ENCODE assay signal across 1 cellular context in the genomic region with DNA sequence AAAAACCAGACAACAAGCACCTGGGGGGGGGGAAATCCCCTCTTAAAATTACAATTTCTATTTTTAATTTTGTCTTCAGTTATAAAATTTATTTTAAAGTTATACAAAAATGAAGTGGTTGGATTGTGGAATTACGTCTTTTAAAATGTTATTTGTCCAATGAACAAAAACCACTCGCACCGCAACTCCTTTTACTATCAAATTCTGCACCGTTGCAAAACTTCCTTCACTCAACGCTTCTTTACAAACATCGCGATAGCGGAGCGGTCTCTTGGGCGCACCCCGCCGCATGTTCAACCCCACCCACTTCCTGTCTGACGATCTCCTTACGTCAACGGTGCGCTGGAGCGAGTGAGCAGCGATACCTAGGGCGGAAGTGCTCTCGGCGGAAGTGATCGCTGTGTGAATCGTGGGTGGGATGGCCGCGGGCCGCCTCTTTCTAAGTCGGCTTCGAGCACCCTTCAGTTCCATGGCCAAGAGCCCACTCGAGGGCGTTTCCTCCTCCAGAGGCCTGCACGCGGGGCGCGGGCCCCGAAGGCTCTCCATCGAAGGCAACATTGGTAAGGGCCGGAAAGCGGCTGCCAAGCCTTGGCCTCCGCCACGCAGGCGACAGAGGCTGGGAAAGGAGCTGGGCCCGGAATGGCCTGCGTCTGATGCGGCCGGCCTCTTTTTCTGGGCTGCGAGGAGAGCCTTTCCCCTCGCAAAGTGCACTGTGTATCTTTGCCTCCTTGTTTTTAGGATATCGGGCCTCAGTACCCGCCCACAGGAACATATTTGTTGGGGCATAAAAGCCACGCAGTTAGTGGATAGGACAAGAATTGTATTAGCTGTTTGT.
TF ChIP-seq lines count a peak whose summit lies in the region.

Gene DGUOK (plus strand): TSS at position 388 of the 835 bp plus-strand sequence. CDS start 31 bp downstream, at position 419.

TF ChIP-seq in K562, 482 proteins besides CTCF, POLR2A, EP300 and RAD21 (continued from another document and continues in another):
- TF ChIP-seq ZBTB49 (CRISPR knock-in tag; IDR thresholded peaks at IDR 0.05; ENCODE audit: borderline replicate concordance): no peak
- no peak for TF ChIP-seq ZNF280B (CRISPR knock-in tag; IDR thresholded peaks at IDR 0.05)
- no peak for TF ChIP-seq ZNF3 (CRISPR knock-in tag; IDR thresholded peaks at IDR 0.05)
- TF ChIP-seq, protein P1, sequence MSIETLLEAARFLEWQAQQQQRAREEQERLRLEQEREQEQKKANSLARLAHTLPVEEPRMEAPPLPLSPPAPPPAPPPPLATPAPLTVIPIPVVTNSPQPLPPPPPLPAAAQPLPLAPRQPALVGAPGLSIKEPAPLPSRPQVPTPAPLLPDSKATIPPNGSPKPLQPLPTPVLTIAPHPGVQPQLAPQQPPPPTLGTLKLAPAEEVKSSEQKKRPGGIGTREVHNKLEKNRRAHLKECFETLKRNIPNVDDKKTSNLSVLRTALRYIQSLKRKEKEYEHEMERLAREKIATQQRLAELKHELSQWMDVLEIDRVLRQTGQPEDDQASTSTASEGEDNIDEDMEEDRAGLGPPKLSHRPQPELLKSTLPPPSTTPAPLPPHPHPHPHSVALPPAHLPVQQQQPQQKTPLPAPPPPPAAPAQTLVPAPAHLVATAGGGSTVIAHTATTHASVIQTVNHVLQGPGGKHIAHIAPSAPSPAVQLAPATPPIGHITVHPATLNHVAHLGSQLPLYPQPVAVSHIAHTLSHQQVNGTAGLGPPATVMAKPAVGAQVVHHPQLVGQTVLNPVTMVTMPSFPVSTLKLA (conservative IDR thresholded peaks at IDR 0.05): peak; percentile 77 to 89
- TF ChIP-seq RUNX1 (IDR thresholded peaks at IDR 0.05; ENCODE audit: low read depth): 0 out of 2 replicates have a peak, but pooled peaks have one; percentile 55
- TF ChIP-seq ZBTB11 (CRISPR knock-in tag; IDR thresholded peaks at IDR 0.05): peak; percentile 57 to 97 (median 77); a peak in 5 of 6 replicates
- TF ChIP-seq GABPB2 (CRISPR knock-in tag; conservative IDR thresholded peaks at IDR 0.05): no peak; the same call in 1 of the 2 replicates
- TF ChIP-seq, protein P2, sequence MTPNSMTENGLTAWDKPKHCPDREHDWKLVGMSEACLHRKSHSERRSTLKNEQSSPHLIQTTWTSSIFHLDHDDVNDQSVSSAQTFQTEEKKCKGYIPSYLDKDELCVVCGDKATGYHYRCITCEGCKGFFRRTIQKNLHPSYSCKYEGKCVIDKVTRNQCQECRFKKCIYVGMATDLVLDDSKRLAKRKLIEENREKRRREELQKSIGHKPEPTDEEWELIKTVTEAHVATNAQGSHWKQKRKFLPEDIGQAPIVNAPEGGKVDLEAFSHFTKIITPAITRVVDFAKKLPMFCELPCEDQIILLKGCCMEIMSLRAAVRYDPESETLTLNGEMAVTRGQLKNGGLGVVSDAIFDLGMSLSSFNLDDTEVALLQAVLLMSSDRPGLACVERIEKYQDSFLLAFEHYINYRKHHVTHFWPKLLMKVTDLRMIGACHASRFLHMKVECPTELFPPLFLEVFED (CRISPR knock-in tag; conservative IDR thresholded peaks at IDR 0.05): no peak
- TF ChIP-seq, protein P3, sequence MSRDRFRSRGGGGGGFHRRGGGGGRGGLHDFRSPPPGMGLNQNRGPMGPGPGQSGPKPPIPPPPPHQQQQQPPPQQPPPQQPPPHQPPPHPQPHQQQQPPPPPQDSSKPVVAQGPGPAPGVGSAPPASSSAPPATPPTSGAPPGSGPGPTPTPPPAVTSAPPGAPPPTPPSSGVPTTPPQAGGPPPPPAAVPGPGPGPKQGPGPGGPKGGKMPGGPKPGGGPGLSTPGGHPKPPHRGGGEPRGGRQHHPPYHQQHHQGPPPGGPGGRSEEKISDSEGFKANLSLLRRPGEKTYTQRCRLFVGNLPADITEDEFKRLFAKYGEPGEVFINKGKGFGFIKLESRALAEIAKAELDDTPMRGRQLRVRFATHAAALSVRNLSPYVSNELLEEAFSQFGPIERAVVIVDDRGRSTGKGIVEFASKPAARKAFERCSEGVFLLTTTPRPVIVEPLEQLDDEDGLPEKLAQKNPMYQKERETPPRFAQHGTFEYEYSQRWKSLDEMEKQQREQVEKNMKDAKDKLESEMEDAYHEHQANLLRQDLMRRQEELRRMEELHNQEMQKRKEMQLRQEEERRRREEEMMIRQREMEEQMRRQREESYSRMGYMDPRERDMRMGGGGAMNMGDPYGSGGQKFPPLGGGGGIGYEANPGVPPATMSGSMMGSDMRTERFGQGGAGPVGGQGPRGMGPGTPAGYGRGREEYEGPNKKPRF (IDR thresholded peaks at IDR 0.05; ENCODE audit: low read depth, low read length): no peak
- TF ChIP-seq, protein P4, sequence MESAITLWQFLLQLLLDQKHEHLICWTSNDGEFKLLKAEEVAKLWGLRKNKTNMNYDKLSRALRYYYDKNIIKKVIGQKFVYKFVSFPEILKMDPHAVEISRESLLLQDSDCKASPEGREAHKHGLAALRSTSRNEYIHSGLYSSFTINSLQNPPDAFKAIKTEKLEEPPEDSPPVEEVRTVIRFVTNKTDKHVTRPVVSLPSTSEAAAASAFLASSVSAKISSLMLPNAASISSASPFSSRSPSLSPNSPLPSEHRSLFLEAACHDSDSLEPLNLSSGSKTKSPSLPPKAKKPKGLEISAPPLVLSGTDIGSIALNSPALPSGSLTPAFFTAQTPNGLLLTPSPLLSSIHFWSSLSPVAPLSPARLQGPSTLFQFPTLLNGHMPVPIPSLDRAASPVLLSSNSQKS (CRISPR knock-in tag; IDR thresholded peaks at IDR 0.05): no peak
- no peak for TF ChIP-seq ZEB2 (IDR thresholded peaks at IDR 0.05)
- no peak for TF ChIP-seq ZNF253 (CRISPR knock-in tag; conservative IDR thresholded peaks at IDR 0.05)
- TF ChIP-seq ZNF212 (CRISPR knock-in tag; IDR thresholded peaks at IDR 0.05): no peak
- no peak for TF ChIP-seq SRSF3 (IDR thresholded peaks at IDR 0.05; ENCODE audit: insufficient read depth, low read length)
- TF ChIP-seq JUND (IDR thresholded peaks at IDR 0.05; ENCODE audit: borderline replicate concordance, low read depth, low read length): peak; percentile 87
- peak; percentile 73; the same call in 1 of the 3 replicates for TF ChIP-seq JUND (tag; IDR thresholded peaks at IDR 0.05; ENCODE audit: borderline replicate concordance, low read depth, low read length)
- TF ChIP-seq CEBPZ (IDR thresholded peaks at IDR 0.05; ENCODE audit: borderline replicate concordance, low read depth, low read length): no peak
- peak; percentile 49 for TF ChIP-seq FOXM1 (IDR thresholded peaks at IDR 0.05; ENCODE audit: low read depth)
- TF ChIP-seq FOXM1 (CRISPR knock-in tag; IDR thresholded peaks at IDR 0.05; ENCODE audit: low read depth): no peak
- TF ChIP-seq FOXK2 (conservative IDR thresholded peaks at IDR 0.05 in 1 of 2, IDR thresholded peaks at IDR 0.05 in 1 of 2; ENCODE audit: low read depth in 2 of 2): peak; percentile 59 to 60; a peak in 2 of 4 replicates
- no peak for TF ChIP-seq MCM5 (IDR thresholded peaks at IDR 0.05; ENCODE audit: low read depth)
- TF ChIP-seq TBL1XR1 (IDR thresholded peaks at IDR 0.05; ENCODE audit: low read length in 2 of 2): peak in 1 of 2 experiments; percentile 79; a peak in 2 of 4 replicates
- TF ChIP-seq SIRT6 (IDR thresholded peaks at IDR 0.05; ENCODE audit: low read depth, low read length): no peak
- TF ChIP-seq SLC30A9 (CRISPR knock-in tag; IDR thresholded peaks at IDR 0.05): no peak
- TF ChIP-seq, protein P5, sequence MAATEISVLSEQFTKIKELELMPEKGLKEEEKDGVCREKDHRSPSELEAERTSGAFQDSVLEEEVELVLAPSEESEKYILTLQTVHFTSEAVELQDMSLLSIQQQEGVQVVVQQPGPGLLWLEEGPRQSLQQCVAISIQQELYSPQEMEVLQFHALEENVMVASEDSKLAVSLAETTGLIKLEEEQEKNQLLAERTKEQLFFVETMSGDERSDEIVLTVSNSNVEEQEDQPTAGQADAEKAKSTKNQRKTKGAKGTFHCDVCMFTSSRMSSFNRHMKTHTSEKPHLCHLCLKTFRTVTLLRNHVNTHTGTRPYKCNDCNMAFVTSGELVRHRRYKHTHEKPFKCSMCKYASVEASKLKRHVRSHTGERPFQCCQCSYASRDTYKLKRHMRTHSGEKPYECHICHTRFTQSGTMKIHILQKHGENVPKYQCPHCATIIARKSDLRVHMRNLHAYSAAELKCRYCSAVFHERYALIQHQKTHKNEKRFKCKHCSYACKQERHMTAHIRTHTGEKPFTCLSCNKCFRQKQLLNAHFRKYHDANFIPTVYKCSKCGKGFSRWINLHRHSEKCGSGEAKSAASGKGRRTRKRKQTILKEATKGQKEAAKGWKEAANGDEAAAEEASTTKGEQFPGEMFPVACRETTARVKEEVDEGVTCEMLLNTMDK (IDR thresholded peaks at IDR 0.05; ENCODE audit: borderline replicate concordance, insufficient read depth, low read depth, low read length, poor library complexity, severe bottlenecking): no peak
- no peak for TF ChIP-seq KDM2B (CRISPR knock-in tag; IDR thresholded peaks at IDR 0.05)
- no peak for TF ChIP-seq FOXP1 (CRISPR knock-in tag; IDR thresholded peaks at IDR 0.05)
- TF ChIP-seq BHLHE40 (IDR thresholded peaks at IDR 0.05; ENCODE audit: low read length): no peak
- no peak for TF ChIP-seq ZNF174 (CRISPR knock-in tag; IDR thresholded peaks at IDR 0.05)
- peak; percentile 66 for TF ChIP-seq RBM25 (IDR thresholded peaks at IDR 0.05; ENCODE audit: low read depth, low read length, severe bottlenecking)
- TF ChIP-seq CBFA2T2 (conservative IDR thresholded peaks at IDR 0.05): no peak
- peak; percentile 64; the same call in 1 of the 2 replicates for TF ChIP-seq CC2D1A (IDR thresholded peaks at IDR 0.05)
- peak; percentile 87 for TF ChIP-seq L3MBTL2 (IDR thresholded peaks at IDR 0.05)
- peak; percentile 99 for TF ChIP-seq RBFOX2 (IDR thresholded peaks at IDR 0.05; ENCODE audit: low read depth, low read length)
- no peak for TF ChIP-seq ARID2 (IDR thresholded peaks at IDR 0.05)
- TF ChIP-seq MYBL2 (IDR thresholded peaks at IDR 0.05; ENCODE audit: low read depth): peak; percentile 47; the same call in 1 of the 2 replicates
- TF ChIP-seq MYBL2 (CRISPR knock-in tag; IDR thresholded peaks at IDR 0.05; ENCODE audit: borderline replicate concordance): no peak
